ENCODE assay signal across 20 cellular contexts in the genomic region with DNA sequence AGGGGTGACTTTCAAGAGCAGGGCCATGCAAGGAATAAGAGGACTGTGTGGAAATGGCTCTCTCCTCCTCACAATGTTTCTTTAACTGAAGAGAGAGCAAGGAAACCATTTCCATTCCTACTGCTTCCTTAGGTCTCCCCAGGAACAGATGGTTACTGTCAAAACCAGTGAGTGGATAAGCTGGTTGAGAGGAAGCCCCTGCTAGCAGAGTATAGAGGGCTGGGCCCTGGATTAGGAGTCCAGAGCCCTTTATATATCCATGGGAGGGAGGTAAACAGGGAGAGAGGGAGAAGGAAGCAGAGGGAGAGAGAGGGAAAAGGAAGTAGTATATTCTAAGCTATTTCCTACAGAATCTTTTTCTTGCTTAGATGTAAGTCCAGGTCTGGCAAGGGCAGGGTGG. TPM values are rescaled to one million over a fixed set of nuclear protein-coding genes. Genes with fewer than 3 reads are reported as not detected.
DNase-seq lines count a peak whose midpoint lies in the region; TF ChIP-seq lines count a peak whose summit lies in the region.
"Had no signal": no experiment of that assay in that cellular context is flagged by ENCODE, and none has a peak within 500 bp of the region (broad histone marks: within the 10 kb centered on the region; RNA-seq: fewer than 3 reads in every experiment).

No MANE protein-coding gene starts in this region.

- POLR2A ChIA-PET in RWPE1 (lab: Yijun Ruan, JAX; ENCODE audit: low non-redundant PET): no interaction called here

- H3K4me2 ChIP-seq in MM.1S (ENCODE audit: low read depth, low read length): no peak overlapping the region
- H3K4me2 ChIP-seq: A549; BLaER1 treated with 17β-estradiol and CSF1 and Interleukin-3, amounts not matched to agents 10 nM and 100 nM; GM23338 had no signal

- TF ChIP-seq CTCF in WERI-Rb-1 (IDR thresholded peaks at IDR 0.05; ENCODE audit: low read depth, low read length) (no peak), MM.1S (IDR thresholded peaks at IDR 0.05; ENCODE audit: low read length) (no peak), RWPE1 (conservative IDR thresholded peaks at IDR 0.05; ENCODE audit: low read depth) (no peak)

- H3K9me3 ChIP-seq in WERI-Rb-1 (ENCODE audit: severe bottlenecking) (no peaks in the 10 kb centered on the region), MM.1S (replicated peaks; ENCODE audit: insufficient read depth, low read length) (no peaks in the 10 kb centered on the region)
- H3K9me3 ChIP-seq: A549; BE2C; BLaER1 treated with 17β-estradiol and CSF1 and Interleukin-3, amounts not matched to agents 10 nM and 100 nM had no signal

- H3K9me2 ChIP-seq in MM.1S (replicated peaks; ENCODE audit: insufficient read depth, low read length): no peaks in the 10 kb centered on the region

- no peak overlapping the region for H2AFZ ChIP-seq in MM.1S (ENCODE audit: low read length)
- H2AFZ ChIP-seq: GM23338 had no signal

- no peak overlapping the region for H3K4me3 ChIP-seq in WERI-Rb-1 (ENCODE audit: low read depth, low read length)
- no peak overlapping the region for H3K4me3 ChIP-seq in MM.1S (ENCODE audit: low read length)
- H3K4me3 ChIP-seq: A549; BLaER1 treated with 17β-estradiol and CSF1 and Interleukin-3, amounts not matched to agents 10 nM and 100 nM; GM23338 had no signal

- H3K27me3 ChIP-seq in WERI-Rb-1 (ENCODE audit: insufficient read depth, low read depth, severe bottlenecking) (no peaks in the 10 kb centered on the region), MM.1S (replicated peaks; ENCODE audit: insufficient read depth, low read length) (no peaks in the 10 kb centered on the region)
- H3K27me3 ChIP-seq: BE2C had no signal

- H3K27ac ChIP-seq in WERI-Rb-1: peak overlapping the region; percentile 44
- no peak overlapping the region for H3K27ac ChIP-seq in MM.1S (ENCODE audit: low read length)
- H3K27ac ChIP-seq in RWPE1: no peak overlapping the region
- H3K27ac ChIP-seq: 22Rv1; A549; BLaER1 treated with 17β-estradiol and CSF1 and Interleukin-3, amounts not matched to agents 10 nM and 100 nM had no signal

- in situ Hi-C loops in G401 (cut with HindIII; ENCODE audit: low sequenced_read_pairs): no loop called here

- no peaks in the 10 kb centered on the region for H3K4me1 ChIP-seq in MM.1S (ENCODE audit: low read length)
- H3K4me1 ChIP-seq: A549, BE2C had no signal

- no peaks in the 10 kb centered on the region for H3K79me2 ChIP-seq in MM.1S (ENCODE audit: low read length)

- H3K36me3 ChIP-seq in WERI-Rb-1 (no peaks in the 10 kb centered on the region), MM.1S (replicated peaks; ENCODE audit: insufficient read depth, low read length) (no peaks in the 10 kb centered on the region)
- H3K36me3 ChIP-seq: BE2C; BLaER1 treated with 17β-estradiol and CSF1 and Interleukin-3, amounts not matched to agents 10 nM and 100 nM had no signal

- H3K9ac ChIP-seq in MM.1S (ENCODE audit: low read length): no peak overlapping the region
- H3K9ac ChIP-seq: BLaER1 treated with 17β-estradiol and CSF1 and Interleukin-3, amounts not matched to agents 10 nM and 100 nM had no signal

- DNase-seq in G401 (ENCODE audit: low spot score) (peak; percentile 63), WERI-Rb-1 (peak; percentile 45), left kidney (ENCODE audit: low read depth, low spot score) (peak; percentile 13), MM.1S (no peak), RWPE1 (ENCODE audit: low spot score) (no peak)
- DNase-seq in stimulated activated naive CD4-positive, alpha-beta T cell treated with Interleukin-2 at 50 U/mL for 16 hours (lab: John Stamatoyannopoulos, UW): no peak
- DNase-seq: ACHN; AML-193; BE2C; CD4-positive, alpha-beta T cell; CD8-positive, alpha-beta memory T cell; DMS 273 treated with DMSO at 0.1 percent for 48 hours; DMS79; EL; GF-D8; H9 had no signal

- no peaks in the 10 kb centered on the region for H4K20me1 ChIP-seq in MM.1S (ENCODE audit: insufficient read depth, low read length)
- H4K20me1 ChIP-seq: BLaER1 treated with 17β-estradiol and CSF1 and Interleukin-3, amounts not matched to agents 10 nM and 100 nM had no signal

- CTCF ChIA-PET in RWPE1 (lab: Yijun Ruan, JAX): no interaction called here

- H3F3A ChIP-seq in MM.1S (ENCODE audit: insufficient read depth, low read length): no peaks in the 10 kb centered on the region

RNA-seq across cellular contexts. Expression of gene LAS1L, which starts 43.8 kb away (rescaled TPM):
- 24.6 and 40.5 TPM in 2 replicates for total RNA-seq in G401 (2014; rRNA removed; shearing (Covaris generic))

Comparison
In these comparisons a context has a peak if more than half of its experiments do, and no peak if none do; other contexts are left out.
1. DNase-seq: peak in G401 (single experiment), WERI-Rb-1 (single experiment) and left kidney (single experiment); none in MM.1S (single experiment), stimulated activated naive CD4-positive, alpha-beta T cell treated with Interleukin-2 at 50 U/mL for 16 hours (single experiment) and RWPE1 (single experiment).